Comparison of ENCODE assay signal across 18 cellular contexts in genomic region chr2:241499146-241499965, GRCh38. TPM values are rescaled to one million over a fixed set of nuclear protein-coding genes. Genes with fewer than 3 reads are reported as not detected.
A peak's percentile ranks its signal among the peaks of the same experiment; 100 is the strongest.
DNase-seq lines count a peak whose midpoint lies in the region; ATAC-seq, FAIRE-seq and TF ChIP-seq lines count a peak whose summit lies in the region.
"Had no signal": no experiment of that assay in that cellular context is flagged by ENCODE, and none has a peak within 500 bp of the region (broad histone marks: within the 10 kb centered on the region; RNA-seq: fewer than 3 reads in every experiment).

No MANE protein-coding gene starts in this region.

- H3K79me2 ChIP-seq in K562 (ENCODE audit: control insufficient read depth, insufficient read depth, low read length): peaks cover 11% of the 10 kb centered on the region

- 89% methylated on average over 16 of the region's 28 CpGs for WGBS in K562 (ENCODE audit: insufficient coverage, low coverage, missing lambda C conversion rate)
- WGBS in esophagus muscularis mucosa: 89% methylated on average over 19 of the region's 28 CpGs

- no peak for ATAC-seq in K562
- ATAC-seq: upper lobe of right lung had no signal

- no peaks in the 10 kb centered on the region for H3K9me1 ChIP-seq in K562 (ENCODE audit: control insufficient read depth, insufficient read depth, low read length)

- peak; percentile 24; the same call in 1 of the 2 replicates for TF ChIP-seq POLR2A in K562 (conservative IDR thresholded peaks at IDR 0.05)
- TF ChIP-seq POLR2A in esophagus muscularis mucosa (IDR thresholded peaks at IDR 0.05; ENCODE audit: low read depth): no peak

- BruUV-seq in K562 (replicated peaks; lab: Mats Ljungman, UMichigan): no TSS peak

- CTCF ChIA-PET in K562 (lab: Yijun Ruan, JAX; ENCODE audit: low intra/inter-chr PET ratio): no interaction called here

- H3K27me3 ChIP-seq in K562 (ENCODE audit: control insufficient read depth in 2 of 2, insufficient read depth in 2 of 2, low read length in 2 of 2): no peaks in the 10 kb centered on the region
- no peaks in the 10 kb centered on the region for H3K27me3 ChIP-seq in esophagus muscularis mucosa
- H3K27me3 ChIP-seq: adrenal gland, stomach, upper lobe of right lung had no signal

- H2AFZ ChIP-seq in K562 (ENCODE audit: low read depth, low read length): no peak overlapping the region

- no peak overlapping the region for H3K4me2 ChIP-seq in K562 (ENCODE audit: insufficient read depth, low read length)
- H3K4me2 ChIP-seq: A549 had no signal

- intact Hi-C loops in K562 (cut with micrococcal nuclease) (no loop called here), esophagus muscularis mucosa (cut with DNase I) (no loop called here)

- in situ Hi-C loops in K562 (cut with MboI): no loop called here

- H3K9me3 ChIP-seq in K562 (replicated peaks; ENCODE audit: control insufficient read depth, insufficient read depth, low read depth, low read length) (no peaks in the 10 kb centered on the region), esophagus muscularis mucosa (no peaks in the 10 kb centered on the region)
- H3K9me3 ChIP-seq: A549, adrenal gland, stomach, upper lobe of right lung had no signal

- no peak for FAIRE-seq in K562 (lab: Jason Lieb, UNC)
- FAIRE-seq: A549, endometrium had no signal

- DNase-seq in NCI-H748 (lab: John Stamatoyannopoulos, UW; ENCODE audit: unreplicated experiment) (peak; percentile 28), NCI-H748 treated with DMSO at 0.1 percent for 48 hours (lab: John Stamatoyannopoulos, UW) (no peak), NCI-H2196 treated with DMSO at 0.1 percent for 48 hours (lab: John Stamatoyannopoulos, UW; ENCODE audit: unreplicated experiment) (peak; percentile 75), K562 (ENCODE audit: extremely low read depth in 1 of 4, low spot score in 3 of 4) (peak in 1 of 4 experiments; percentile 8), smooth muscle cell of the brain vasculature (ENCODE audit: low read depth, low spot score) (peak; percentile 18), NCI-H2171 treated with DMSO at 0.1 percent for 48 hours (lab: John Stamatoyannopoulos, UW) (no peak), esophagus muscularis mucosa (ENCODE audit: extremely low spot score) (no peak), NCI-H128 (lab: John Stamatoyannopoulos, UW; ENCODE audit: unreplicated experiment) (no peak)
- DNase-seq: activated effector memory CD4-positive, alpha-beta T cell treated with anti-CD3 and anti-CD28 coated beads, Interleukin-2, amount 50 U/mL, for 16 hours; adrenal gland; DND-41; HCEC 1CT; NCI-H2227 treated with DMSO at 0.1 percent for 48 hours; stimulated activated CD4-positive, alpha-beta T cell treated with anti-CD3 and anti-CD28 coated beads, Interleukin-1b, Interleukin-23, amount 100 ng/mL, for 48 hours; stomach; upper lobe of right lung had no signal

- H3K27ac ChIP-seq in K562 (ENCODE audit: extremely low read depth, low read depth, low read length) (no peak overlapping the region), esophagus muscularis mucosa (replicated peaks in 1 of 4) (no peak overlapping the region)
- H3K27ac ChIP-seq: A549, adrenal gland, stomach, upper lobe of right lung had no signal

- no peak overlapping the region; a peak in 1 of 4 replicates for H3K9ac ChIP-seq in K562 (ENCODE audit: insufficient read depth in 1 of 2, low read depth in 2 of 2, low read length in 2 of 2)

- no peak overlapping the region for H3K4me3 ChIP-seq in K562
- no peak overlapping the region for H3K4me3 ChIP-seq in esophagus muscularis mucosa
- H3K4me3 ChIP-seq: A549, adrenal gland, stomach, upper lobe of right lung had no signal

- POLR2A ChIA-PET in K562 (lab: Yijun Ruan, JAX): interaction anchor here (1.0 to 1.5 kb wide), 2 partner anchors 10 kb away, joined by 4 to 6 read pairs; no protein-coding TSS in a partner anchor

- H3K36me3 ChIP-seq in K562 (ENCODE audit: control insufficient read depth, insufficient read depth, low read length) (peaks cover 79% of the 10 kb centered on the region; the same call in 2 of the 3 replicates), esophagus muscularis mucosa (peaks cover 38 to 85% (median 80%) of the 10 kb centered on the region in 4 donors)

- no peak for TF ChIP-seq RAD21 in K562 (CRISPR knock-in tag; conservative IDR thresholded peaks at IDR 0.05 in 1 of 2, IDR thresholded peaks at IDR 0.05 in 1 of 2)

- no peaks in the 10 kb centered on the region for H4K20me1 ChIP-seq in K562 (replicated peaks; ENCODE audit: control insufficient read depth, insufficient read depth, low read length)

- peaks cover 0 to 9% of the 10 kb centered on the region in 2 experiments; a peak in 3 of 5 replicates for H3K4me1 ChIP-seq in K562 (replicated peaks in 1 of 2; ENCODE audit: control insufficient read depth in 2 of 2, insufficient read depth in 2 of 2, low read length in 2 of 2)
- H3K4me1 ChIP-seq in esophagus muscularis mucosa: peaks cover 0 to 3% (median 0%) of the 10 kb centered on the region in 4 donors
- H3K4me1 ChIP-seq: A549, adrenal gland, upper lobe of right lung had no signal

- no peak for TF ChIP-seq EP300 in K562 (IDR thresholded peaks at IDR 0.05; ENCODE audit: low read length)
- no peak for TF ChIP-seq EP300 in esophagus muscularis mucosa (IDR thresholded peaks at IDR 0.05)

- no peak for TF ChIP-seq CTCF in K562 (IDR thresholded peaks at IDR 0.05 in 2 of 3, conservative IDR thresholded peaks at IDR 0.05 in 1 of 3; ENCODE audit: insufficient read depth in 2 of 3, low read depth in 1 of 3, low read length in 3 of 3)
- TF ChIP-seq CTCF in esophagus muscularis mucosa (IDR thresholded peaks at IDR 0.05): no peak

TF ChIP-seq in K562, 482 proteins besides CTCF, POLR2A, EP300 and RAD21:
- TF ChIP-seq ESRRA (IDR thresholded peaks at IDR 0.05; ENCODE audit: borderline replicate concordance, low read depth) (no peak), CBX5 (IDR thresholded peaks at IDR 0.05; ENCODE audit: borderline replicate concordance, low read depth) (no peak), NFIC (IDR thresholded peaks at IDR 0.05) (0 out of 2 replicates have a peak, but pooled peaks have one; percentile 21), RBFOX2 (IDR thresholded peaks at IDR 0.05; ENCODE audit: low read depth, low read length) (peak; percentile 44; the same call in 1 of the 2 replicates), CBFB (CRISPR knock-in tag; IDR thresholded peaks at IDR 0.05) (no peak), ZFP30 (CRISPR knock-in tag; IDR thresholded peaks at IDR 0.05; ENCODE audit: borderline replicate concordance) (no peak), ZNF408 (CRISPR knock-in tag; IDR thresholded peaks at IDR 0.05; ENCODE audit: low read depth) (no peak)

RNA-seq across cellular contexts. Expression of gene STK25, which starts 9.0 kb away (rescaled TPM):
- total RNA-seq in K562 (2011; cell fraction: chromatin; rRNA removed; ENCODE audit: low replicate concordance): 304 and 771 TPM in 2 replicates
- 391 and 430 TPM in 2 replicates for total RNA-seq in K562 (2011; cell fraction: nucleolus; rRNA removed)
- 299 and 300 TPM in 2 replicates for total RNA-seq in K562 (2011; cell fraction: nucleoplasm; rRNA removed)
- total RNA-seq in K562 (2014; rRNA removed): 116 and 163 TPM in 2 replicates
- total RNA-seq in K562 (2014; rRNA removed; fragmentation: Illumina TruSeq; extraction: Trizol): 35.0 and 61.9 TPM in 2 replicates
- 66.9 and 75.2 TPM in 2 replicates for total RNA-seq in K562 (2015; rRNA removed; fragmentation: Illumina TruSeq; extraction: Trizol)
- total RNA-seq in K562 (2021): 107 and 123 TPM in 2 replicates
- polyA plus RNA-seq in K562 (2011; rRNA removed): 169 and 218 TPM in 2 replicates
- 168 and 300 TPM in 2 replicates for polyA plus RNA-seq in K562 (2011; cell fraction: cytosol; rRNA removed)
- polyA plus RNA-seq in K562 (2011; cell fraction: nucleus; rRNA removed): 929 and 1,221 TPM in 2 replicates
- 120 and 121 TPM in 2 replicates for polyA plus RNA-seq in K562 (2012)
- 151 and 157 TPM in 2 replicates for polyA plus RNA-seq in K562 (2014; fragmentation: Illumina TruSeq; extraction: Trizol)
- 10 to 100 TPM in 1 of 2 experiments, 1 to 10 TPM in 1; 5.4 to 10.3 TPM for polyA plus RNA-seq in K562 (2014; fragmentation: Nextera tagmentation; extraction: Ambion mirVana)
- 177 and 178 TPM in 2 replicates for polyA plus RNA-seq in K562 (2014; rRNA removed)
- 83.1 and 97.9 TPM in 2 replicates for polyA minus RNA-seq in K562 (2011; rRNA and poly(A)+ RNA removed)
- 60.5 and 75.9 TPM in 2 replicates for polyA minus RNA-seq in K562 (2011; cell fraction: cytosol; rRNA and poly(A)+ RNA removed)
- 113 and 164 TPM in 2 replicates for polyA minus RNA-seq in K562 (2011; cell fraction: nucleus; rRNA and poly(A)+ RNA removed)
- total RNA-seq in esophagus muscularis mucosa: 100 to 1,000 TPM; 127 to 220 (median 153) TPM

RNA-seq across cellular contexts. Expression of gene BOK, which starts 59.2 kb away (rescaled TPM):
- total RNA-seq in K562 (2011; cell fraction: chromatin; rRNA removed; ENCODE audit: low replicate concordance): 0.58 and 3.2 TPM in 2 replicates
- total RNA-seq in K562 (2011; cell fraction: nucleolus; rRNA removed): 2.0 and 3.0 TPM in 2 replicates
- 0.95 and 1.5 TPM in 2 replicates for total RNA-seq in K562 (2011; cell fraction: nucleoplasm; rRNA removed)
- 2.9 and 3.1 TPM in 2 replicates for total RNA-seq in K562 (2014; rRNA removed)
- 0.35 and 0.47 TPM in 2 replicates for total RNA-seq in K562 (2014; rRNA removed; fragmentation: Illumina TruSeq; extraction: Trizol)
- total RNA-seq in K562 (2015; rRNA removed; fragmentation: Illumina TruSeq; extraction: Trizol): 0.76 and 0.83 TPM in 2 replicates
- total RNA-seq in K562 (2021): 2.6 and 3.3 TPM in 2 replicates
- polyA plus RNA-seq in K562 (2011; rRNA removed): 2.0 and 2.7 TPM in 2 replicates
- polyA plus RNA-seq in K562 (2011; cell fraction: cytosol; rRNA removed): 3.1 and 11.3 TPM in 2 replicates
- 3.9 and 9.0 TPM in 2 replicates for polyA plus RNA-seq in K562 (2011; cell fraction: nucleus; rRNA removed)
- polyA plus RNA-seq in K562 (2012): 1.8 TPM in 2 replicates
- polyA plus RNA-seq in K562 (2014; fragmentation: Illumina TruSeq; extraction: Trizol): 1.2 and 2.4 TPM in 2 replicates
- polyA plus RNA-seq in K562 (2014; fragmentation: Nextera tagmentation; extraction: Ambion mirVana): under 1 TPM in 1 of 2 experiments, not detected in 1; 0.03 TPM
- 2.3 and 2.8 TPM in 2 replicates for polyA plus RNA-seq in K562 (2014; rRNA removed)
- 0.81 and 1.6 TPM in 2 replicates for polyA minus RNA-seq in K562 (2011; rRNA and poly(A)+ RNA removed)
- 2.4 and 3.1 TPM in 2 replicates for polyA minus RNA-seq in K562 (2011; cell fraction: cytosol; rRNA and poly(A)+ RNA removed)
- 0.67 TPM in 2 replicates for polyA minus RNA-seq in K562 (2011; cell fraction: nucleus; rRNA and poly(A)+ RNA removed)
- 100 to 1,000 TPM in 1 of 4 donors, 10 to 100 TPM in 3; 55.8 to 118 (median 73.7) TPM for total RNA-seq in esophagus muscularis mucosa

Comparison
In these comparisons a context has a peak if more than half of its experiments do, and no peak if none do; other contexts are left out.
1. DNase-seq: peak in NCI-H748 (single experiment), NCI-H2196 treated with DMSO at 0.1 percent for 48 hours (single experiment) and smooth muscle cell of the brain vasculature (single experiment); none in NCI-H748 treated with DMSO at 0.1 percent for 48 hours (single experiment), NCI-H2171 treated with DMSO at 0.1 percent for 48 hours (single experiment), esophagus muscularis mucosa (single experiment) and NCI-H128 (single experiment).
2. RNA of gene BOK, which starts 59.2 kb away (total RNA-seq): 55.8 to 118 TPM in esophagus muscularis mucosa; 0.35 to 3.3 TPM in K562; every median in the first group is over 10 times any median in the second.